ENCODE assay signal across 12 cellular contexts in the genomic region with DNA sequence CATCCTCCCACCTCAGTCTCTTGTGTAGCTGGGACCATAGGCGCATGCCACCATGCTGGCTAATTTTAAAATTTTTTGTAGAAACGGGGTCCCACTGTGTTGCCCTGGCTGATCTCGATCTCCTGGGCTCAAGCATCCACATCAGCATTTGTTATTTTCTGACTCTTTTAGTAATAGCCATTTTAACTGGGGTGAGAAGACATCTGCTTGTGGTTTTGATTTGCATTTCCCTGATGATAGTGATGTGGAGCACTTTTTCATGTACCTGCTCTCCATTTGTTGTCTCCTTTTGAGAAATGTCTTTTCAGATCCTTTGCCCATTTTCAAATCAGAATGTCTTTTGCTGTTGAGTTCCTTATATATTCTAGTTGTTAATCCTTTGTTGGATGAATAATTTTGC. TPM values are rescaled to one million over a fixed set of nuclear protein-coding genes. Genes with fewer than 3 reads are reported as not detected.
A peak's percentile ranks its signal among the peaks of the same experiment; 100 is the strongest.
DNase-seq lines count a peak whose midpoint lies in the region; ATAC-seq, FAIRE-seq and TF ChIP-seq lines count a peak whose summit lies in the region.
"Had no signal": no experiment of that assay in that cellular context is flagged by ENCODE, and none has a peak within 500 bp of the region (broad histone marks: within the 10 kb centered on the region; RNA-seq: fewer than 3 reads in every experiment).

No MANE protein-coding gene starts in this region.

- peak; percentile 98 for FAIRE-seq in GM12892 (lab: Jason Lieb, UNC)
- no peak for FAIRE-seq in D721Med (lab: Jason Lieb, UNC)

- no peaks in the 10 kb centered on the region for H3K27me3 Mint-ChIP-seq in activated naive CD8-positive, alpha-beta T cell treated with anti-CD3 and anti-CD28 coated beads for 36 hours

- no peak overlapping the region for H3K27ac ChIP-seq in osteoblast (ENCODE audit: low read depth, low read length)
- H3K27ac ChIP-seq: cardiac muscle cell, hepatocyte, VCaP had no signal

- TF ChIP-seq CTCF in D721Med (IDR thresholded peaks at IDR 0.05; ENCODE audit: insufficient read depth, missing control alignments): no peak
- TF ChIP-seq CTCF in osteoblast (IDR thresholded peaks at IDR 0.05; ENCODE audit: extremely low read depth, low read depth, low read length): no peak

- no peaks in the 10 kb centered on the region for H3K9me3 ChIP-seq in osteoblast (ENCODE audit: low read depth, low read length)

- peaks cover 47% of the 10 kb centered on the region for H3K79me2 ChIP-seq in osteoblast (ENCODE audit: insufficient read depth, low read length)

- H2AFZ ChIP-seq in osteoblast (ENCODE audit: low read length): no peak overlapping the region
- H2AFZ ChIP-seq: hepatocyte had no signal

- DNase-seq in GM12892 (ENCODE audit: insufficient read length): no peak
- DNase-seq in activated naive CD8-positive, alpha-beta T cell treated with anti-CD3 and anti-CD28 coated beads for 36 hours: no peak
- DNase-seq in D721Med (ENCODE audit: insufficient read length, low spot score): no peak
- DNase-seq in NCI-H226: no peak
- DNase-seq in NCI-H446 treated with DMSO at 0.1 percent for 48 hours (lab: John Stamatoyannopoulos, UW): no peak
- no peak for DNase-seq in osteoblast (ENCODE audit: insufficient read length, low spot score, missing footprints)
- DNase-seq: DMS53 had no signal

- peak overlapping the region; percentile 85 for H3K27ac Mint-ChIP-seq in activated naive CD8-positive, alpha-beta T cell treated with anti-CD3 and anti-CD28 coated beads for 36 hours

- H3K4me3 ChIP-seq in osteoblast (ENCODE audit: insufficient read depth, low read length): no peak overlapping the region
- H3K4me3 ChIP-seq: cardiac muscle cell, hepatocyte had no signal

- peaks cover 37% of the 10 kb centered on the region for H3K4me1 Mint-ChIP-seq in activated naive CD8-positive, alpha-beta T cell treated with anti-CD3 and anti-CD28 coated beads for 36 hours

- H3K4me3 Mint-ChIP-seq in activated naive CD8-positive, alpha-beta T cell treated with anti-CD3 and anti-CD28 coated beads for 36 hours: peak overlapping the region; percentile 57

- ATAC-seq in GM21360 (IDR thresholded peaks at IDR 0.05; ENCODE audit: unreplicated experiment) (peak; percentile 62), HG03196 (IDR thresholded peaks at IDR 0.05; ENCODE audit: unreplicated experiment) (peak; percentile 46)

- no peaks in the 10 kb centered on the region for H3K36me3 ChIP-seq in osteoblast (ENCODE audit: insufficient read depth, low read length)
- H3K36me3 ChIP-seq: cardiac muscle cell had no signal

- no peaks in the 10 kb centered on the region for H3K27me3 ChIP-seq in osteoblast (ENCODE audit: insufficient read depth, low read length)
- H3K27me3 ChIP-seq: cardiac muscle cell, hepatocyte had no signal

- peaks cover 1% of the 10 kb centered on the region for H3K9me3 Mint-ChIP-seq in activated naive CD8-positive, alpha-beta T cell treated with anti-CD3 and anti-CD28 coated beads for 36 hours

- no peaks in the 10 kb centered on the region for H4K20me1 ChIP-seq in osteoblast (ENCODE audit: insufficient read depth, low read length)

- peaks cover 14% of the 10 kb centered on the region for H3K36me3 Mint-ChIP-seq in activated naive CD8-positive, alpha-beta T cell treated with anti-CD3 and anti-CD28 coated beads for 36 hours

- no peak overlapping the region for H3K4me2 ChIP-seq in osteoblast (ENCODE audit: insufficient read depth, low read length)
- H3K4me2 ChIP-seq: hepatocyte had no signal

- H3K4me1 ChIP-seq in osteoblast (ENCODE audit: insufficient read depth, low read length): peaks cover 20% of the 10 kb centered on the region

- TF ChIP-seq POLR2A in GM12892 (IDR thresholded peaks at IDR 0.05; ENCODE audit: low read depth, low read length): no peak

RNA-seq across cellular contexts. Expression of a gene that starts 22.2 kb away (rescaled TPM):
- polyA plus RNA-seq in GM12892 (2012; ENCODE audit: missing spikeins): 12.7 TPM
- 10 to 100 TPM; 17.0 TPM for total RNA-seq in activated naive CD8-positive, alpha-beta T cell treated with anti-CD3 and anti-CD28 coated beads for 36 hours
- 172 and 210 TPM in 2 replicates for total RNA-seq in osteoblast
